9 cellular contexts compared by ENCODE assay signal in genomic region chr18:34224423-34225217, GRCh38. TPM values are rescaled to one million over a fixed set of nuclear protein-coding genes. Genes with fewer than 3 reads are reported as not detected.
DNase-seq lines count a peak whose midpoint lies in the region; ATAC-seq and TF ChIP-seq lines count a peak whose summit lies in the region.
"Had no signal": no experiment of that assay in that cellular context is flagged by ENCODE, and none has a peak within 500 bp of the region (broad histone marks: within the 10 kb centered on the region; RNA-seq: fewer than 3 reads in every experiment).

Gene NOL4 (minus strand): TSS chr18:34224913. CDS start chr18:34223253, 1,660 bp downstream.

- H3K27me3 Mint-ChIP-seq in activated CD8-positive, alpha-beta T cell treated with anti-CD3 and anti-CD28 coated beads for 36 hours, result peaks cover 28% of the 10 kb centered on the region
- peaks cover 29% of the 10 kb centered on the region for H3K27me3 Mint-ChIP-seq in activated T-cell treated with anti-CD3 and anti-CD28 coated beads, Interleukin-2, amount 50 U/mL, for 72 hours (ENCODE audit: low read depth)

- H3K36me3 Mint-ChIP-seq in activated CD8-positive, alpha-beta T cell treated with anti-CD3 and anti-CD28 coated beads for 36 hours (ENCODE audit: low read depth), result peaks cover 2% of the 10 kb centered on the region
- H3K36me3 Mint-ChIP-seq in activated T-cell treated with anti-CD3 and anti-CD28 coated beads, Interleukin-2, amount 50 U/mL, for 72 hours (ENCODE audit: insufficient read depth in 2 of 2), result peaks cover 0 to 9% of the 10 kb centered on the region in 2 donors
- H3K36me3 Mint-ChIP-seq: activated naive CD8-positive, alpha-beta T cell had no signal

- H3K9me3 Mint-ChIP-seq in activated CD8-positive, alpha-beta T cell treated with anti-CD3 and anti-CD28 coated beads for 36 hours, result no peaks in the 10 kb centered on the region
- H3K9me3 Mint-ChIP-seq in activated T-cell treated with anti-CD3 and anti-CD28 coated beads, Interleukin-2, amount 50 U/mL, for 72 hours, result peaks cover 0 to 2% of the 10 kb centered on the region in 2 donors

- POLR2A ChIA-PET in activated CD8-positive, alpha-beta T cell treated with anti-CD3 and anti-CD28 coated beads for 36 hours (lab: Charles Lee), result no interaction called here

- ATAC-seq in activated CD8-positive, alpha-beta T cell treated with anti-CD3 and anti-CD28 coated beads for 36 hours, result no peak
- no peak for ATAC-seq in activated T-cell treated with anti-CD3 and anti-CD28 coated beads, Interleukin-2, amount 50 U/mL, for 72 hours (replicated peaks in 1 of 2)

- no peak within 1 kb of the TSS for H3K27ac Mint-ChIP-seq in activated CD8-positive, alpha-beta T cell treated with anti-CD3 and anti-CD28 coated beads for 36 hours
- no peak within 1 kb of the TSS for H3K27ac Mint-ChIP-seq in activated T-cell treated with anti-CD3 and anti-CD28 coated beads, Interleukin-2, amount 50 U/mL, for 72 hours
- H3K27ac Mint-ChIP-seq: activated naive CD8-positive, alpha-beta T cell had no signal

- TF ChIP-seq CTCF in activated CD8-positive, alpha-beta T cell treated with anti-CD3 and anti-CD28 coated beads for 36 hours (IDR thresholded peaks at IDR 0.05), result no peak

- CTCF ChIA-PET in activated CD8-positive, alpha-beta T cell treated with anti-CD3 and anti-CD28 coated beads for 36 hours (lab: Charles Lee), result no interaction called here

- DNase-seq in COR-L47 (lab: John Stamatoyannopoulos, UW), result peak; percentile 100
- DNase-seq in NCI-H1105 (lab: John Stamatoyannopoulos, UW), result peak; percentile 99
- DNase-seq in activated CD8-positive, alpha-beta T cell treated with anti-CD3 and anti-CD28 coated beads for 36 hours, result peak; percentile 2
- peak; percentile 52 to 81 for DNase-seq in hippocampal formation (lab: John Stamatoyannopoulos, UW)
- DNase-seq in putamen (ENCODE audit: low spot score), result peak; percentile 90
- DNase-seq in activated naive CD4-positive, alpha-beta T cell (lab: John Stamatoyannopoulos, UW), result no peak
- no peak for DNase-seq in MV-4-11 (lab: John Stamatoyannopoulos, UW)
- DNase-seq in activated T-cell treated with anti-CD3 and anti-CD28 coated beads, Interleukin-2, amount 50 U/mL, for 72 hours, result no peak

- intact Hi-C loops in activated CD8-positive, alpha-beta T cell treated with anti-CD3 and anti-CD28 coated beads for 36 hours (cut with micrococcal nuclease), result no loop called here

- H3K4me1 Mint-ChIP-seq in activated CD8-positive, alpha-beta T cell treated with anti-CD3 and anti-CD28 coated beads for 36 hours (ENCODE audit: low read depth), result peaks cover 2% of the 10 kb centered on the region
- peaks cover 4% of the 10 kb centered on the region for H3K4me1 Mint-ChIP-seq in activated T-cell treated with anti-CD3 and anti-CD28 coated beads, Interleukin-2, amount 50 U/mL, for 72 hours (ENCODE audit: low read depth)

- no peak within 1 kb of the TSS for H3K4me3 Mint-ChIP-seq in activated CD8-positive, alpha-beta T cell treated with anti-CD3 and anti-CD28 coated beads for 36 hours
- H3K4me3 Mint-ChIP-seq in activated T-cell treated with anti-CD3 and anti-CD28 coated beads, Interleukin-2, amount 50 U/mL, for 72 hours, result no peak within 1 kb of the TSS
- H3K4me3 Mint-ChIP-seq: activated naive CD8-positive, alpha-beta T cell had no signal

RNA-seq across cellular contexts. Expression of gene NOL4, which starts in this region (rescaled TPM):
- total RNA-seq in activated CD8-positive, alpha-beta T cell treated with anti-CD3 and anti-CD28 coated beads for 36 hours, result not detected
- total RNA-seq in activated T-cell treated with anti-CD3 and anti-CD28 coated beads, Interleukin-2, amount 50 U/mL, for 72 hours, result not detected

Comparison
In these comparisons a context has a peak if more than half of its experiments do, and no peak if none do; other contexts are left out.
1. Peak in DNase-seq in activated CD8-positive, alpha-beta T cell treated with anti-CD3 and anti-CD28 coated beads for 36 hours; RNA of the gene not detected or under 1 TPM.
2. DNase-seq: peak in COR-L47 (single experiment), NCI-H1105 (single experiment), hippocampal formation (2 of 2) and putamen (single experiment); none in activated naive CD4-positive, alpha-beta T cell (0 of 4), MV-4-11 (single experiment) and activated T-cell treated with anti-CD3 and anti-CD28 coated beads, Interleukin-2, amount 50 U/mL, for 72 hours (0 of 2).